1 cellular context compared by ENCODE assay signal in genomic region chr4:6445403-6446129, GRCh38.
TF ChIP-seq lines count a peak whose summit lies in the region.

No MANE protein-coding gene starts in this region.

TF ChIP-seq in IMR-90, 13 proteins besides CTCF, POLR2A, EP300 and RAD21 (continued from another document):
- no peak for TF ChIP-seq SMC3 (IDR thresholded peaks at IDR 0.05; ENCODE audit: low read depth, low read length)
- TF ChIP-seq RCOR1 (IDR thresholded peaks at IDR 0.05; ENCODE audit: insufficient replicate concordance, low read length): no peak
- TF ChIP-seq MAZ (IDR thresholded peaks at IDR 0.05; ENCODE audit: borderline replicate concordance, low read depth, low read length): no peak
